10 cellular contexts compared by ENCODE assay signal in the genomic region with DNA sequence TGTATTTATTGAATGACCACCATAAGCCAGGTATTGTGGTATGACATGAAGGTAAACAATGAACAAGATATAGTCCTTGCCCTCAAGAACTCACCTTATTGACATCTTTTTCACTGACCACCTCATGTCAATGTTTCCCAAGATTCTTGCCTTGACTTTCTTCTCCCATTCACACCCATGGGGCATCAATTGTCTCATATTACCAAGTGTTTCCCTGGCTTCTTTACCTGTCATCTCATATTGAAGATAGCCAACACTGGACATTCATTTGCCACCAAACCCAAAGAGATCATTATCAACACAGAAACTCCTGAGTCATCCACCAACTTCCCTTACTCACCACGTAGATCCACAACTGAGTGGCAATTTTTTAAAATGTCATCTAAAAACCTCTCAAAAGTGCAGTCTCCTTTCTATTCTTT. TPM values are rescaled to one million over a fixed set of nuclear protein-coding genes. Genes with fewer than 3 reads are reported as not detected.
DNase-seq lines count a peak whose midpoint lies in the region; ATAC-seq lines count a peak whose summit lies in the region.
"Had no signal": no experiment of that assay in that cellular context is flagged by ENCODE, and none has a peak within 500 bp of the region (broad histone marks: within the 10 kb centered on the region; RNA-seq: fewer than 3 reads in every experiment).

No MANE protein-coding gene starts in this region.

- H3K36me3 Mint-ChIP-seq in activated T-cell treated with anti-CD3 and anti-CD28 coated beads, Interleukin-2, amount 50 U/mL, for 4 hours (ENCODE audit: insufficient read depth): no peaks in the 10 kb centered on the region
- no peaks in the 10 kb centered on the region for H3K36me3 Mint-ChIP-seq in T-helper 2 cell treated with Interferon-gamma antibody and Interleukin-4, amounts not matched to agents 5 μg/mL and 100 μg/mL, for 36 hours (ENCODE audit: low read depth)

- DNase-seq in activated T-cell treated with anti-CD3 and anti-CD28 coated beads, Interleukin-2, amount 50 U/mL, for 4 hours: no peak
- DNase-seq in activated T-cell treated with anti-CD3 and anti-CD28 coated beads, Interleukin-2, amount 50 U/mL, for 1 hour: no peak
- DNase-seq in T-helper 2 cell treated with Interferon-gamma antibody and Interleukin-4, amounts not matched to agents 5 μg/mL and 100 μg/mL, for 36 hours (ENCODE audit: low spot score): peak; percentile 54
- DNase-seq in stimulated activated naive CD8-positive, alpha-beta T cell treated with anti-CD3 and anti-CD28 coated beads, Interleukin-15, Interleukin-2, amounts not matched to agents 100 U/mL and 50 U/mL, for 24 hours: no peak
- DNase-seq in DMS153 (lab: John Stamatoyannopoulos, UW) (no peak), HCEC 1CT (no peak), Right ventricle myocardium superior (no peak)
- DNase-seq: BE2C had no signal

- peaks cover 11% of the 10 kb centered on the region for H3K27me3 Mint-ChIP-seq in activated T-cell treated with anti-CD3 and anti-CD28 coated beads, Interleukin-2, amount 50 U/mL, for 4 hours (ENCODE audit: low read depth)
- peaks cover 29% of the 10 kb centered on the region for H3K27me3 Mint-ChIP-seq in T-helper 2 cell treated with Interferon-gamma antibody and Interleukin-4, amounts not matched to agents 5 μg/mL and 100 μg/mL, for 36 hours (ENCODE audit: low read depth)

- intact Hi-C loops in Right ventricle myocardium superior (cut with DNase I): no loop called here

- ATAC-seq in activated T-cell treated with anti-CD3 and anti-CD28 coated beads, Interleukin-2, amount 50 U/mL, for 4 hours: peak; percentile 43 to 66
- ATAC-seq in HG03064 (IDR thresholded peaks at IDR 0.05; ENCODE audit: low read depth, unreplicated experiment): peak; percentile 51
- ATAC-seq in stimulated activated naive CD8-positive, alpha-beta T cell treated with anti-CD3 and anti-CD28 coated beads, Interleukin-15, Interleukin-2, amounts not matched to agents 100 U/mL and 50 U/mL, for 24 hours: peak; percentile 50
- ATAC-seq in Right ventricle myocardium superior (ENCODE audit: poor library complexity): no peak

- no peak overlapping the region for H3K4me3 Mint-ChIP-seq in activated T-cell treated with anti-CD3 and anti-CD28 coated beads, Interleukin-2, amount 50 U/mL, for 4 hours
- peak overlapping the region; percentile 32 for H3K4me3 Mint-ChIP-seq in T-helper 2 cell treated with Interferon-gamma antibody and Interleukin-4, amounts not matched to agents 5 μg/mL and 100 μg/mL, for 36 hours

- peaks cover 17% of the 10 kb centered on the region for H3K4me1 Mint-ChIP-seq in activated T-cell treated with anti-CD3 and anti-CD28 coated beads, Interleukin-2, amount 50 U/mL, for 4 hours (ENCODE audit: low read depth)
- H3K4me1 Mint-ChIP-seq in T-helper 2 cell treated with Interferon-gamma antibody and Interleukin-4, amounts not matched to agents 5 μg/mL and 100 μg/mL, for 36 hours (ENCODE audit: low read depth): peaks cover 26% of the 10 kb centered on the region

- no peak overlapping the region for H3K27ac Mint-ChIP-seq in T-helper 2 cell treated with Interferon-gamma antibody and Interleukin-4, amounts not matched to agents 5 μg/mL and 100 μg/mL, for 36 hours

- no peaks in the 10 kb centered on the region for H3K9me3 Mint-ChIP-seq in activated T-cell treated with anti-CD3 and anti-CD28 coated beads, Interleukin-2, amount 50 U/mL, for 4 hours
- no peaks in the 10 kb centered on the region for H3K9me3 Mint-ChIP-seq in T-helper 2 cell treated with Interferon-gamma antibody and Interleukin-4, amounts not matched to agents 5 μg/mL and 100 μg/mL, for 36 hours

RNA-seq across cellular contexts. Expression of gene EFHB, which starts 2.2 kb away (rescaled TPM):
- under 1 TPM in 2 of 3 donors, not detected in 1; 0.63 to 0.71 TPM for total RNA-seq in activated T-cell treated with anti-CD3 and anti-CD28 coated beads, Interleukin-2, amount 50 U/mL, for 4 hours
- total RNA-seq in Right ventricle myocardium superior: not detected
- total RNA-seq: ascending aorta had no signal

RNA-seq across cellular contexts. Expression of gene RAB5A, which starts 15.1 kb away (rescaled TPM):
- total RNA-seq in activated T-cell treated with anti-CD3 and anti-CD28 coated beads, Interleukin-2, amount 50 U/mL, for 4 hours: 10 to 100 TPM; 51.2 to 58.3 (median 55.3) TPM
- total RNA-seq in Right ventricle myocardium superior: 52.6 TPM
